ENCODE assay signal across 8 cellular contexts in the genomic region with DNA sequence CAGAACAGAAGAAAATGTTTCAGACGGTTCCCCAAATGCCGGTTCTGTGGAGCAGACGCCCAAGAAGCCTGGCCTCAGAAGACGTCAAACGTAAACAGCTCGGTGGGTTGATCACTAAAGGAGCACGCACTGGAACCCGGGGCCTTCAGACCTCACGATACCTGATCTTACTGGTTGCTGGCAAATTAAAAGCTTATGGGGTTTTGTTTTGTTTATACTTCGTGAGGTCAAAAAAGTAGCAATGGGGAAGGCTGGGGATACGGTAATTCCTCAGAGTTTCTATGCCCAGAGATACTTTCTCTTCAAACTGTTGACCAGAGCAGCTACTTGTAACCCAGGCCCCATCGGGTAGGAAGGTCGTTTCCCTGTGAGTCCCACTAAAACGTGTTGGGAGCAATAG. TPM values are rescaled to one million over a fixed set of nuclear protein-coding genes. Genes with fewer than 3 reads are reported as not detected.
DNase-seq lines count a peak whose midpoint lies in the region; ATAC-seq and TF ChIP-seq lines count a peak whose summit lies in the region.

No MANE protein-coding gene starts in this region.

- H3K79me1 ChIP-seq in mesenchymal stem cell (replicated peaks; ENCODE audit: low read length, poor library complexity, severe bottlenecking), result peaks cover 3% of the 10 kb centered on the region

- H2AK5ac ChIP-seq in mesenchymal stem cell (ENCODE audit: low read length, severe bottlenecking), result no peak overlapping the region

- H4K91ac ChIP-seq in mesenchymal stem cell (ENCODE audit: low read length), result no peak overlapping the region

- no peak overlapping the region for H3K14ac ChIP-seq in mesenchymal stem cell (ENCODE audit: low read length in 2 of 2)

- TF ChIP-seq POLR2A in breast epithelium (IDR thresholded peaks at IDR 0.05), result no peak

- intact Hi-C loops in breast epithelium (cut with DNase I; ENCODE audit: low total_unique reads), result no loop called here

- H3K36me3 ChIP-seq in breast epithelium (no peaks in the 10 kb centered on the region), mesenchymal stem cell (ENCODE audit: control insufficient read depth in 1 of 2, insufficient read depth in 2 of 2, low read depth in 1 of 2, low read length in 2 of 2) (peaks cover 0 to 35% of the 10 kb centered on the region in 2 experiments), urinary bladder (ENCODE audit: insufficient read depth) (no peaks in the 10 kb centered on the region)

- no peaks in the 10 kb centered on the region for H3K9me3 ChIP-seq in breast epithelium
- no peaks in the 10 kb centered on the region for H3K9me3 ChIP-seq in mesenchymal stem cell (ENCODE audit: control insufficient read depth, low read length)

- no peak overlapping the region for H3K4ac ChIP-seq in mesenchymal stem cell (ENCODE audit: low read depth in 1 of 2, low read length in 2 of 2)

- no peak overlapping the region for H3K23ac ChIP-seq in mesenchymal stem cell (ENCODE audit: low read length in 2 of 2)

- H2BK15ac ChIP-seq in mesenchymal stem cell (ENCODE audit: low read depth, poor library complexity, severe bottlenecking), result no peak overlapping the region

- DNase-seq in NCI-H1417 (lab: John Stamatoyannopoulos, UW), result peak; percentile 38 to 61 (median 55)
- DNase-seq in NCI-H1417 treated with DMSO at 0.1 percent for 48 hours (lab: John Stamatoyannopoulos, UW), result no peak
- DNase-seq in NCI-H2107 treated with DMSO at 0.1 percent for 48 hours (lab: John Stamatoyannopoulos, UW; ENCODE audit: unreplicated experiment), result peak; percentile 70
- no peak for DNase-seq in breast epithelium (ENCODE audit: low spot score in 2 of 2)
- DNase-seq in mesenchymal stem cell, result peak; percentile 64
- DNase-seq in activated effector memory CD4-positive, alpha-beta T cell treated with anti-CD3 and anti-CD28 coated beads, Interleukin-2, amount 50 U/mL, for 16 hours, result no peak

- WGBS in mesenchymal stem cell, result under 1% methylated on average over 14 of the region's 14 CpGs
- 1% methylated on average over 14 of the region's 14 CpGs for WGBS in urinary bladder

- H3K4me3 ChIP-seq in breast epithelium, result peak overlapping the region; percentile 93 to 99 (median 96)
- peak overlapping the region; percentile 89 to 94 for H3K4me3 ChIP-seq in mesenchymal stem cell (ENCODE audit: insufficient read depth in 1 of 2, low read depth in 1 of 2, low read length in 2 of 2)
- peak overlapping the region; percentile 81 for H3K4me3 ChIP-seq in urinary bladder (ENCODE audit: low read depth, low read length)

- no peak overlapping the region for H2BK12ac ChIP-seq in mesenchymal stem cell (ENCODE audit: low read length in 2 of 2)

- peak overlapping the region; percentile 97 for H3K9ac ChIP-seq in mesenchymal stem cell (ENCODE audit: low read length)

- no peaks in the 10 kb centered on the region for H3K27me3 ChIP-seq in breast epithelium
- no peaks in the 10 kb centered on the region for H3K27me3 ChIP-seq in mesenchymal stem cell (ENCODE audit: control insufficient read depth in 1 of 2, insufficient read depth in 1 of 2, low read length in 2 of 2)

- H3K27ac ChIP-seq in breast epithelium, result peak overlapping the region; percentile 96 to 99
- peak overlapping the region; percentile 16 for H3K27ac ChIP-seq in mesenchymal stem cell (ENCODE audit: low read length, poor library complexity, severe bottlenecking)
- peak overlapping the region; percentile 99 for H3K27ac ChIP-seq in urinary bladder (ENCODE audit: low read depth)

- peaks cover 8% of the 10 kb centered on the region in 2 donors for H3K4me1 ChIP-seq in breast epithelium
- H3K4me1 ChIP-seq in mesenchymal stem cell (ENCODE audit: control insufficient read depth, insufficient read depth, low read depth, low read length), result peaks cover 11% of the 10 kb centered on the region
- H3K4me1 ChIP-seq in urinary bladder (ENCODE audit: insufficient read depth), result no peaks in the 10 kb centered on the region

- no peak for TF ChIP-seq CTCF in breast epithelium (IDR thresholded peaks at IDR 0.05)

- ATAC-seq in GM21423 (IDR thresholded peaks at IDR 0.05; ENCODE audit: unreplicated experiment), result no peak

- peak overlapping the region; percentile 59 for H3K4me2 ChIP-seq in mesenchymal stem cell (ENCODE audit: low read length, poor library complexity, severe bottlenecking)

- H2BK120ac ChIP-seq in mesenchymal stem cell (ENCODE audit: low read depth, low read length), result no peak overlapping the region

- H3K18ac ChIP-seq in mesenchymal stem cell (ENCODE audit: low read depth in 1 of 2, low read length in 2 of 2), result no peak overlapping the region

- no peak overlapping the region for H2AFZ ChIP-seq in mesenchymal stem cell (ENCODE audit: low read depth, low read length)

- H4K8ac ChIP-seq in mesenchymal stem cell (ENCODE audit: low read length), result no peak overlapping the region

- H2BK5ac ChIP-seq in mesenchymal stem cell (ENCODE audit: low read depth, low read length, poor library complexity, severe bottlenecking), result no peak overlapping the region

RNA-seq across cellular contexts. Expression of a gene that starts 1.7 kb away (rescaled TPM):
- total RNA-seq in breast epithelium (100 to 1,000 TPM in 1 of 3 donors, 10 to 100 TPM in 2; 45.0 to 113 (median 100.0) TPM), urinary bladder (73.6 TPM)
- polyA plus RNA-seq in mesenchymal stem cell (2013, experiment 1 of 2), result 19.0 TPM
- 19.7 TPM for polyA plus RNA-seq in mesenchymal stem cell (2013, experiment 2 of 2)
- polyA plus RNA-seq in urinary bladder, result 52.1 TPM

RNA-seq across cellular contexts. Expression of a gene that starts 22.9 kb away (rescaled TPM):
- total RNA-seq in breast epithelium, result under 1 TPM in 2 of 3 donors, not detected in 1; 0.33 to 0.59 TPM
- 0.28 TPM for polyA plus RNA-seq in mesenchymal stem cell (2013, experiment 1 of 2)
- polyA plus RNA-seq in mesenchymal stem cell (2013, experiment 2 of 2), result 0.22 TPM
- 1.1 TPM for total RNA-seq in urinary bladder
- polyA plus RNA-seq in urinary bladder, result 0.13 TPM

Comparison
In these comparisons a context has a peak if more than half of its experiments do, and no peak if none do; other contexts are left out.
1. DNase-seq: peak in NCI-H1417 (3 of 3), NCI-H2107 treated with DMSO at 0.1 percent for 48 hours (single experiment) and mesenchymal stem cell (single experiment); none in NCI-H1417 treated with DMSO at 0.1 percent for 48 hours (single experiment), breast epithelium (0 of 2) and activated effector memory CD4-positive, alpha-beta T cell treated with anti-CD3 and anti-CD28 coated beads, Interleukin-2, amount 50 U/mL, for 16 hours (single experiment).
2. H3K27ac ChIP-seq: peak in every context shown above with its lines; median percentile 99 in urinary bladder; 98 in breast epithelium; 16 in mesenchymal stem cell.
3. Peak in every context shown above with its lines, with median percentiles within 50 percentile points of each other: H3K4me3 ChIP-seq.